In the genomic region with DNA sequence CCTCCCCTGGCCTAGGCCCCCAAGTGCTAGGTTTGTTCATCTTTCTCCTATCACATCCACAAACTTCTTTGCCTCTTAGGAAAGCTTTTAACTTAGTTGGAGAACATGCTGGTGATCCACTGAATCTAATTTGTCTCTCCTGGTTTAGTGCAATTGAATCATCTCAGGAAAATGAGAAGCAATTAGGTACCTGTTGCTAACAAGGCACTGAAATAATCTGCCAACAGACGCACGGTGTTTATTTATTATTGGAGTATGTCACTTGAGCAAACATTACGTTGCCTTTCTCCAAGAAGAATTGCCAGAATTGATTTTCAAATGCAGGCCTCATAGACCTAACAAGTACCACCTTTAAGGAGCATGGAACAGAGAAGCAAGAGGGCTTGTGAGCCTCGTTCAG, we compare ENCODE assay signal across 18 cellular contexts.
"Had no signal": no experiment of that assay in that cellular context is flagged by ENCODE, and none has a peak within 500 bp of the region (broad histone marks: within the 10 kb centered on the region; RNA-seq: fewer than 3 reads in every experiment).

No MANE protein-coding gene starts in this region.

- DNase-seq: activated CD4-positive, alpha-beta T cell treated with anti-CD3 and anti-CD28 coated beads, Interleukin-2, amount 10 ng/mL, durations not matched to agents 7 days and 5 days; activated CD4-positive, CD25-positive, alpha-beta regulatory T cell; activated naive CD4-positive, alpha-beta T cell treated with anti-CD3 and anti-CD28 coated beads, Interleukin-2, amount 50 U/mL, for 16 hours; central memory CD4-positive, alpha-beta T cell; effector memory CD8-positive, alpha-beta T cell; left ventricle myocardium superior; mesenchymal stem cell; nephron progenitor cell; psoas muscle; right lobe of liver; spleen; stimulated activated CD4-positive, alpha-beta T cell treated with anti-CD3 and anti-CD28 coated beads, Interleukin-1b, Interleukin-23, amount 100 ng/mL, for 48 hours; tibial artery had no signal

- H3K27ac ChIP-seq: epithelial cell of prostate, gastroesophageal sphincter, psoas muscle, right lobe of liver, spleen, tibial artery, vagina had no signal

- H3K9me3 Mint-ChIP-seq: activated CD4-positive, alpha-beta T cell treated with anti-CD3 and anti-CD28 coated beads, Interleukin-2, amount 10 ng/mL, durations not matched to agents 7 days and 5 days; dendritic cell treated with granulocyte-macrophage colony-stimulating factor and Interleukin-4, amounts not matched to agents 40 ng/mL and 50 ng/mL, for 4 days; effector memory CD8-positive, alpha-beta T cell had no signal

- H3K27ac Mint-ChIP-seq: activated CD4-positive, alpha-beta T cell treated with anti-CD3 and anti-CD28 coated beads, Interleukin-2, amount 10 ng/mL, durations not matched to agents 7 days and 5 days; dendritic cell treated with granulocyte-macrophage colony-stimulating factor and Interleukin-4, amounts not matched to agents 40 ng/mL and 50 ng/mL, for 4 days; effector memory CD8-positive, alpha-beta T cell; nephron progenitor cell; stimulated activated memory B cell treated with anti-CD40 and anti-IgM and Interleukin-4, amounts not matched to agents 10 μg/mL and 1 μg/mL and 100 μg/mL, for 72 hours had no signal

- H3K36me3 Mint-ChIP-seq: stimulated activated memory B cell treated with anti-CD40 and anti-IgM and Interleukin-4, amounts not matched to agents 10 μg/mL and 1 μg/mL and 100 μg/mL, for 72 hours had no signal

- ATAC-seq: effector memory CD8-positive, alpha-beta T cell; gastroesophageal sphincter; left ventricle myocardium superior; psoas muscle; right lobe of liver; stimulated activated memory B cell treated with anti-CD40 and anti-IgM and Interleukin-4, amounts not matched to agents 10 μg/mL and 1 μg/mL and 100 μg/mL, for 72 hours had no signal

- H3K4me3 ChIP-seq: gastroesophageal sphincter, psoas muscle, right lobe of liver, spleen, tibial artery, vagina had no signal

- H3K4me1 ChIP-seq: right lobe of liver, spleen, vagina had no signal

- H3K4me3 Mint-ChIP-seq: activated CD4-positive, alpha-beta T cell treated with anti-CD3 and anti-CD28 coated beads, Interleukin-2, amount 10 ng/mL, durations not matched to agents 7 days and 5 days; dendritic cell treated with granulocyte-macrophage colony-stimulating factor and Interleukin-4, amounts not matched to agents 40 ng/mL and 50 ng/mL, for 4 days; effector memory CD8-positive, alpha-beta T cell; nephron progenitor cell; stimulated activated memory B cell treated with anti-CD40 and anti-IgM and Interleukin-4, amounts not matched to agents 10 μg/mL and 1 μg/mL and 100 μg/mL, for 72 hours had no signal

- H3K27me3 ChIP-seq: gastroesophageal sphincter, right lobe of liver, spleen, tibial artery, vagina had no signal

- H3K9me3 ChIP-seq: right lobe of liver had no signal

- H3K27me3 Mint-ChIP-seq: activated CD4-positive, alpha-beta T cell treated with anti-CD3 and anti-CD28 coated beads, Interleukin-2, amount 10 ng/mL, durations not matched to agents 7 days and 5 days; dendritic cell treated with granulocyte-macrophage colony-stimulating factor and Interleukin-4, amounts not matched to agents 40 ng/mL and 50 ng/mL, for 4 days; effector memory CD8-positive, alpha-beta T cell had no signal
